Comparison of ENCODE assay signal across 17 cellular contexts in the genomic region with DNA sequence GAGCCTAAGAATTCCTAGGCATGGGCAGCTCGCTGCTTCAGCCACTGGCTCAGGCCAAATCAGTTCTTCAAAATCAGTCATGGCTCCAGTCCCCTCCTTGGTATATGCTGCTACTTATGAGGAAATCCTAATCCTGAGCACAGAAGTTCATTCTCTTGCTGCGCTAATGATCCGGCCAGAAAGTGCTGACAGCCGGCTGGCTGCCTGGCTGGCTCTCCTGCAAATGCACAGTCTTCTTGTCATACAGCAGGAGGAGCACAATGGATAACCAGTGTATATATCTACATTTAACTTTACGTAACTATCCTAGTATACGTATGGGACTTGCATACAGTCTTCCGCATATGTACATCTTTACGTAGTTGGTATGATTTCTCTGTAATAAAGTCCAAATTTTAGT.
DNase-seq lines count a peak whose midpoint lies in the region; ATAC-seq and TF ChIP-seq lines count a peak whose summit lies in the region.
"Had no signal": no experiment of that assay in that cellular context is flagged by ENCODE, and none has a peak within 500 bp of the region (broad histone marks: within the 10 kb centered on the region; RNA-seq: fewer than 3 reads in every experiment).

No MANE protein-coding gene starts in this region.

- no peak overlapping the region for H3K4me2 ChIP-seq in H9 (ENCODE audit: insufficient read depth, insufficient read length, low read length)

- H3K79me2 ChIP-seq in H9 (ENCODE audit: insufficient read depth, low read length) = no peaks in the 10 kb centered on the region

- no peak overlapping the region for H4K91ac ChIP-seq in H9 (ENCODE audit: insufficient read length, low read depth, low read length)

- H2AFZ ChIP-seq in H9 (ENCODE audit: low read length) = no peak overlapping the region

- H3K27ac ChIP-seq in cardiac muscle cell (no peak overlapping the region), H9 (ENCODE audit: insufficient read length, low read depth, low read length) (no peak overlapping the region), WERI-Rb-1 (no peak overlapping the region)

- DNase-seq in cardiac muscle cell (ENCODE audit: low read depth in 1 of 2, low spot score in 1 of 2) = peak; percentile 3 to 28
- DNase-seq in Right ventricle myocardium inferior (ENCODE audit: missing footprints) = no peak
- no peak for DNase-seq in H9
- DNase-seq in WERI-Rb-1 = peak; percentile 36
- no peak for DNase-seq in neural crest cell (ENCODE audit: low read depth, low spot score)
- DNase-seq in NCI-H2081 (lab: John Stamatoyannopoulos, UW) = no peak
- DNase-seq in sciatic nerve (ENCODE audit: low spot score) = no peak
- no peak for DNase-seq in kidney glomerular epithelial cell (lab: John Stamatoyannopoulos, UW)
- DNase-seq: C1 segment of cervical spinal cord; Calu3; CD4-positive, alpha-beta memory T cell; COR-L47; DMS53; DMS79 treated with DMSO at 0.1 percent for 48 hours; GF-D8; GOT3; HCEC 1CT had no signal

- H3T11ph ChIP-seq in H9 (ENCODE audit: low read length) = no peak overlapping the region

- H3K27me3 ChIP-seq in cardiac muscle cell = no peaks in the 10 kb centered on the region
- no peaks in the 10 kb centered on the region for H3K27me3 ChIP-seq in H9 (ENCODE audit: insufficient read depth, low read length)
- H3K27me3 ChIP-seq in WERI-Rb-1 (ENCODE audit: insufficient read depth, low read depth, severe bottlenecking) = no peaks in the 10 kb centered on the region

- H2BK12ac ChIP-seq in H9 (ENCODE audit: insufficient read length, low read depth, low read length) = no peak overlapping the region

- H4K20me1 ChIP-seq in H9 (ENCODE audit: control insufficient read depth, insufficient read depth, insufficient read length) = no peaks in the 10 kb centered on the region

- no peak overlapping the region for H3K9ac ChIP-seq in H9 (ENCODE audit: extremely low read depth, insufficient read length, low read length)

- H3K27me3 Mint-ChIP-seq in H9 (ENCODE audit: low read depth) = no peaks in the 10 kb centered on the region; the same call in 1 of the 2 replicates
- H3K27me3 Mint-ChIP-seq in neural crest cell (ENCODE audit: low read depth) = no peaks in the 10 kb centered on the region
- H3K27me3 Mint-ChIP-seq: CD4-positive, alpha-beta memory T cell had no signal

- H3K14ac ChIP-seq in H9 (ENCODE audit: insufficient read depth, low read length) = no peak overlapping the region

- H2BK20ac ChIP-seq in H9 (ENCODE audit: low read depth, low read length, poor library complexity, severe bottlenecking) = no peak overlapping the region

- no peak overlapping the region for H3K56ac ChIP-seq in H9 (ENCODE audit: insufficient read length, low read depth, low read length)

- H3K4me1 ChIP-seq in cardiac muscle cell (ENCODE audit: low read depth) (peaks cover 32% of the 10 kb centered on the region), H9 (ENCODE audit: insufficient read depth, low read length) (no peaks in the 10 kb centered on the region)

- H3K23ac ChIP-seq in H9 (ENCODE audit: insufficient read length, low read depth, low read length) = no peak overlapping the region

- no peak overlapping the region for H3K27ac Mint-ChIP-seq in H9
- H3K27ac Mint-ChIP-seq in neural crest cell (ENCODE audit: unreplicated experiment) = peak overlapping the region; percentile 24

- H3K36me3 Mint-ChIP-seq in H9 (ENCODE audit: insufficient read depth in 1 of 3, low read depth in 3 of 3) = no peaks in the 10 kb centered on the region
- no peaks in the 10 kb centered on the region for H3K36me3 Mint-ChIP-seq in neural crest cell (ENCODE audit: low read depth)

- H3K23me2 ChIP-seq in H9 (ENCODE audit: insufficient read length, low read depth, low read length, poor library complexity, severe bottlenecking) = no peaks in the 10 kb centered on the region

- no peak for ATAC-seq in Right ventricle myocardium inferior
- ATAC-seq in sciatic nerve = no peak

- H3K18ac ChIP-seq in H9 (ENCODE audit: insufficient read length, low read depth, low read length) = peak overlapping the region; percentile 64

- H2AK5ac ChIP-seq in H9 (ENCODE audit: insufficient read length, low read length) = no peak overlapping the region

- H2BK120ac ChIP-seq in H9 (ENCODE audit: low read depth, low read length, poor library complexity, severe bottlenecking) = no peak overlapping the region

- no peak overlapping the region for H3K4ac ChIP-seq in H9 (ENCODE audit: low read depth, low read length)

- no peaks in the 10 kb centered on the region for H3K79me1 ChIP-seq in H9 (ENCODE audit: insufficient read depth, low read depth, low read length, poor library complexity, severe bottlenecking)

- H3K4me3 Mint-ChIP-seq in H9 = no peak overlapping the region
- H3K4me3 Mint-ChIP-seq in neural crest cell = no peak overlapping the region
- H3K4me3 Mint-ChIP-seq: CD4-positive, alpha-beta memory T cell had no signal

- H3K9me3 ChIP-seq in cardiac muscle cell (ENCODE audit: low read depth) (no peaks in the 10 kb centered on the region), H9 (ENCODE audit: control insufficient read depth, low read depth, low read length) (no peaks in the 10 kb centered on the region), WERI-Rb-1 (ENCODE audit: severe bottlenecking) (no peaks in the 10 kb centered on the region)

- H3K36me3 ChIP-seq in cardiac muscle cell (no peaks in the 10 kb centered on the region), WERI-Rb-1 (no peaks in the 10 kb centered on the region)

- no peak overlapping the region for H2BK15ac ChIP-seq in H9 (ENCODE audit: low read depth, low read length)

- H3K4me1 Mint-ChIP-seq in H9 = no peaks in the 10 kb centered on the region
- H3K4me1 Mint-ChIP-seq in neural crest cell = no peaks in the 10 kb centered on the region
- H3K4me1 Mint-ChIP-seq: CD4-positive, alpha-beta memory T cell had no signal

- H3K9me3 Mint-ChIP-seq in H9 (no peaks in the 10 kb centered on the region), neural crest cell (no peaks in the 10 kb centered on the region)

- no peak overlapping the region for H4K5ac ChIP-seq in H9 (ENCODE audit: insufficient read length, low read depth, low read length)

- H2BK5ac ChIP-seq in H9 (ENCODE audit: insufficient read length, low read length) = no peak overlapping the region

- H4K8ac ChIP-seq in H9 (replicated peaks; ENCODE audit: insufficient read length, low read depth, low read length) = no peak overlapping the region

- intact Hi-C loops in Right ventricle myocardium inferior (cut with DNase I) (no loop called here), sciatic nerve (cut with DNase I) (no loop called here)

- TF ChIP-seq CTCF in cardiac muscle cell (IDR thresholded peaks at IDR 0.05; ENCODE audit: low read depth, low read length) (no peak), H9 (conservative IDR thresholded peaks at IDR 0.05) (no peak), WERI-Rb-1 (IDR thresholded peaks at IDR 0.05; ENCODE audit: low read depth, low read length) (no peak), neural crest cell (conservative IDR thresholded peaks at IDR 0.05) (no peak)

- H3K4me3 ChIP-seq in cardiac muscle cell = no peak overlapping the region
- no peak overlapping the region for H3K4me3 ChIP-seq in WERI-Rb-1 (ENCODE audit: low read depth, low read length)

- WGBS in H9 (ENCODE audit: extremely low coverage, insufficient read length, low lambda C conversion rate) = no CpG with 5 or more reads among the region's 8 CpGs

Comparison
In these comparisons a context has a peak if more than half of its experiments do, and no peak if none do; other contexts are left out.
1. DNase-seq: peak in cardiac muscle cell (2 of 2) and WERI-Rb-1 (single experiment); none in Right ventricle myocardium inferior (single experiment), H9 (single experiment), neural crest cell (single experiment), NCI-H2081 (0 of 2), sciatic nerve (single experiment) and kidney glomerular epithelial cell (single experiment).